11 cellular contexts compared by ENCODE assay signal in genomic region chr6:155782320-155782730, GRCh38.
DNase-seq lines count a peak whose midpoint lies in the region; ATAC-seq, FAIRE-seq and TF ChIP-seq lines count a peak whose summit lies in the region.
"Had no signal": no experiment of that assay in that cellular context is flagged by ENCODE, and none has a peak within 500 bp of the region (broad histone marks: within the 10 kb centered on the region; RNA-seq: fewer than 3 reads in every experiment).

No MANE protein-coding gene starts in this region.

- TF ChIP-seq POLR2A in HCT116 (IDR thresholded peaks at IDR 0.05; ENCODE audit: borderline replicate concordance, extremely low read depth, insufficient read depth, insufficient read length): no peak

- H3K27ac ChIP-seq in HCT116 (ENCODE audit: low read depth, low read length) (peak overlapping the region; percentile 85), SJSA1 (peak overlapping the region; percentile 85), small intestine (ENCODE audit: low read depth in 1 of 2, low read length in 1 of 2) (peak overlapping the region in 1 of 2 donors; percentile 72), substantia nigra (ENCODE audit: low read depth, low read length, poor library complexity, severe bottlenecking) (no peak overlapping the region)

- H3K9me2 ChIP-seq in HCT116 (ENCODE audit: insufficient read depth): no peaks in the 10 kb centered on the region

- POLR2A ChIA-PET in HCT116 (lab: Charles Lee): no interaction called here

- no peaks in the 10 kb centered on the region for H3K79me2 ChIP-seq in HCT116 (ENCODE audit: insufficient read depth, low read length)

- no peaks in the 10 kb centered on the region for H3K9me3 ChIP-seq in HCT116 (ENCODE audit: control insufficient read depth in 1 of 2, insufficient read depth in 1 of 2, low read depth in 1 of 2, low read length in 2 of 2)
- H3K9me3 ChIP-seq in SJSA1 (replicated peaks): no peaks in the 10 kb centered on the region
- H3K9me3 ChIP-seq in small intestine (ENCODE audit: control insufficient read depth, low read depth): no peaks in the 10 kb centered on the region

- H3K4me2 ChIP-seq in HCT116 (ENCODE audit: low read length): peak overlapping the region; percentile 65

- RAD21 ChIA-PET in HCT116 (lab: Charles Lee; ENCODE audit: low non-redundant PET in 1 of 2, low total read pairs in 2 of 2, uncharacterized antibody in 2 of 2, unreplicated experiment in 2 of 2): no interaction called here

- intact Hi-C loops in HCT116 (cut with micrococcal nuclease): no loop called here

- peak overlapping the region; percentile 46 for H3K9ac ChIP-seq in HCT116 (ENCODE audit: low read length)

- ATAC-seq in HCT116 (peak; percentile 94), HG03354 (IDR thresholded peaks at IDR 0.05; ENCODE audit: poor library complexity, severe bottlenecking, unreplicated experiment) (no peak), HG02759 (IDR thresholded peaks at IDR 0.05; ENCODE audit: unreplicated experiment) (no peak)
- ATAC-seq: naive thymus-derived CD8-positive, alpha-beta T cell had no signal

- H4K20me1 ChIP-seq in HCT116 (ENCODE audit: insufficient read depth): no peaks in the 10 kb centered on the region

- H3K36me3 ChIP-seq in HCT116 (ENCODE audit: control insufficient read depth in 1 of 2, insufficient read depth in 2 of 2, low read length in 2 of 2): no peaks in the 10 kb centered on the region
- no peaks in the 10 kb centered on the region for H3K36me3 ChIP-seq in SJSA1
- no peaks in the 10 kb centered on the region for H3K36me3 ChIP-seq in small intestine (ENCODE audit: control insufficient read depth in 2 of 2, insufficient read depth in 2 of 2, low read length in 2 of 2)

- FAIRE-seq in small intestine (lab: Jason Lieb, UNC): no peak

- DNase-seq in HCT116 (ENCODE audit: low read depth, low spot score) (peak; percentile 95), SJSA1 (ENCODE audit: low read depth in 1 of 2, low spot score in 2 of 2) (peak; percentile 76), fibroblast of pulmonary artery (ENCODE audit: low read depth) (peak; percentile 93), small intestine (peak; percentile 81), substantia nigra (lab: John Stamatoyannopoulos, UW) (no peak)
- DNase-seq: activated CD4-positive, CD25-positive, alpha-beta regulatory T cell; caudate nucleus; naive thymus-derived CD8-positive, alpha-beta T cell; NCI-H2081 had no signal

- CTCF ChIA-PET in HCT116 (lab: Charles Lee): no interaction called here

- peaks cover 29 to 32% of the 10 kb centered on the region in 2 experiments for H3K4me1 ChIP-seq in HCT116 (ENCODE audit: control insufficient read depth in 1 of 2, insufficient read depth in 2 of 2, low read length in 2 of 2)
- H3K4me1 ChIP-seq in SJSA1 (replicated peaks): peaks cover 24% of the 10 kb centered on the region
- no peaks in the 10 kb centered on the region for H3K4me1 ChIP-seq in small intestine (ENCODE audit: control insufficient read depth in 2 of 2, insufficient read depth in 1 of 2, low read depth in 1 of 2, low read length in 1 of 2)

- H2AFZ ChIP-seq in HCT116 (ENCODE audit: low read depth, low read length, poor library complexity, severe bottlenecking): peak overlapping the region; percentile 94

- no peaks in the 10 kb centered on the region for H3K27me3 ChIP-seq in HCT116 (ENCODE audit: insufficient read depth, low read length)
- no peaks in the 10 kb centered on the region for H3K27me3 ChIP-seq in SJSA1 (replicated peaks)
- no peaks in the 10 kb centered on the region for H3K27me3 ChIP-seq in small intestine (ENCODE audit: control insufficient read depth in 2 of 2, insufficient read depth in 2 of 2, low read length in 2 of 2)

- H3K4me3 ChIP-seq in HCT116 (replicated peaks in 1 of 2; ENCODE audit: low read depth in 1 of 2, low read length in 2 of 2) (peak overlapping the region in 1 of 2 experiments; percentile 28; a peak in 2 of 4 replicates), SJSA1 (no peak overlapping the region), fibroblast of pulmonary artery (replicated peaks; ENCODE audit: low read depth, low read length) (no peak overlapping the region), small intestine (ENCODE audit: low read depth in 1 of 2, low read length in 2 of 2) (no peak overlapping the region)

- TF ChIP-seq CTCF in HCT116 (IDR thresholded peaks at IDR 0.05 in 2 of 3, conservative IDR thresholded peaks at IDR 0.05 in 1 of 3; ENCODE audit: borderline replicate concordance in 1 of 3, insufficient read depth in 1 of 3, low read depth in 2 of 3, low read length in 2 of 3) (no peak), fibroblast of pulmonary artery (IDR thresholded peaks at IDR 0.05; ENCODE audit: low read length, missing control alignments) (no peak)

- no TSS peak for BruUV-seq in HCT116 (replicated peaks; lab: Mats Ljungman, UMichigan)

- peak; percentile 44; the same call in 1 of the 2 replicates for TF ChIP-seq RAD21 in HCT116 (IDR thresholded peaks at IDR 0.05; ENCODE audit: low read depth)

TF ChIP-seq in HCT116, 20 proteins besides CTCF, POLR2A, EP300 and RAD21:
- TF ChIP-seq MAX (IDR thresholded peaks at IDR 0.05) (peak; percentile 54; the same call in 1 of the 2 replicates), FOSL1 (IDR thresholded peaks at IDR 0.05; ENCODE audit: low read depth) (peak; percentile 84), SP1 (IDR thresholded peaks at IDR 0.05; ENCODE audit: low read depth) (peak; percentile 98), CBX3 (IDR thresholded peaks at IDR 0.05; ENCODE audit: low read depth) (peak; percentile 85), JUND (IDR thresholded peaks at IDR 0.05) (peak; percentile 85), SIN3A (IDR thresholded peaks at IDR 0.05; ENCODE audit: low read depth) (peak; percentile 62; the same call in 1 of the 2 replicates), SRF (IDR thresholded peaks at IDR 0.05; ENCODE audit: low read depth) (peak; percentile 56), TCF7L2 (IDR thresholded peaks at IDR 0.05; ENCODE audit: borderline replicate concordance, extremely low read depth, insufficient read depth, insufficient read length) (no peak), EGR1 (IDR thresholded peaks at IDR 0.05; ENCODE audit: low read depth) (no peak), ELF1 (IDR thresholded peaks at IDR 0.05; ENCODE audit: borderline replicate concordance, low read depth) (no peak; the same call in 1 of the 2 replicates), POLR2AphosphoS5 (IDR thresholded peaks at IDR 0.05; ENCODE audit: low read depth, low read length) (peak; percentile 57), ZBTB33 (IDR thresholded peaks at IDR 0.05; ENCODE audit: extremely low read depth, insufficient replicate concordance, low read length) (peak; percentile 68), CEBPB (IDR thresholded peaks at IDR 0.05; ENCODE audit: low read depth) (peak; percentile 57)

Comparison
In these comparisons a context has a peak if more than half of its experiments do, and no peak if none do; other contexts are left out.
1. DNase-seq: peak in HCT116 (single experiment), SJSA1 (2 of 2), fibroblast of pulmonary artery (single experiment) and small intestine (single experiment); none in substantia nigra (0 of 49).